In genomic region chr3:38314112-38314766, GRCh38 we compare ENCODE assay signal across 19 cellular contexts. TPM values are rescaled to one million over a fixed set of nuclear protein-coding genes. Genes with fewer than 3 reads are reported as not detected.
"Had no signal": no experiment of that assay in that cellular context is flagged by ENCODE, and none has a peak within 500 bp of the region (broad histone marks: within the 10 kb centered on the region; RNA-seq: fewer than 3 reads in every experiment).

No MANE protein-coding gene starts in this region.

- H3K4me3 ChIP-seq: lower lobe of right lung had no signal

- H3K9me3 ChIP-seq: lower lobe of right lung had no signal

- H3K79me2 ChIP-seq: parathyroid adenoma had no signal

- H3K4me1 ChIP-seq: lower lobe of right lung, parathyroid adenoma had no signal

- H3K9ac ChIP-seq: parathyroid adenoma had no signal

- H2AFZ ChIP-seq: parathyroid adenoma had no signal

- H3K27ac ChIP-seq: lower lobe of right lung, parathyroid adenoma had no signal

- FAIRE-seq: astrocyte, bronchial epithelial cell had no signal

- DNase-seq: activated CD4-positive, alpha-beta T cell treated with anti-CD3 and anti-CD28 coated beads, Interleukin-2, amount 10 ng/mL, durations not matched to agents 7 days and 5 days; activated naive CD4-positive, alpha-beta T cell treated with anti-CD3 and anti-CD28 coated beads for 36 hours; activated naive CD8-positive, alpha-beta T cell treated with anti-CD3 and anti-CD28 coated beads, Interleukin-2, amount 50 U/mL, for 24 hours; activated T-cell treated with anti-CD3 and anti-CD28 coated beads for 4 hours; dermis blood vessel endothelial cell; effector memory CD8-positive, alpha-beta T cell; foreskin melanocyte; immature natural killer cell; lower lobe of right lung; midbrain had no signal

- H3K36me3 ChIP-seq: lower lobe of right lung had no signal

- ATAC-seq: activated naive CD8-positive, alpha-beta T cell treated with anti-CD3 and anti-CD28 coated beads, Interleukin-2, amount 50 U/mL, for 24 hours; activated T-helper 17 cell treated with anti-CD3 and anti-CD28 coated beads, Interleukin-2, amount 50 U/mL, for 72 hours; effector memory CD8-positive, alpha-beta T cell; lower lobe of right lung; stimulated activated effector memory CD8-positive, alpha-beta T cell treated with anti-CD3 and anti-CD28 coated beads, Interleukin-12 subunit alpha, Interleukin-12 subunit beta, amount 100 ng/mL, for 72 hours had no signal

RNA-seq across cellular contexts. Expression of gene SLC22A14, which starts 32.1 kb away (rescaled TPM):
- total RNA-seq: activated CD4-positive, alpha-beta T cell treated with anti-CD3 and anti-CD28 coated beads, Interleukin-2, amount 10 ng/mL, durations not matched to agents 7 days and 5 days; activated naive CD4-positive, alpha-beta T cell treated with anti-CD3 and anti-CD28 coated beads for 36 hours; lower lobe of right lung; neural crest cell; T-helper 2 cell treated with Interferon-gamma antibody and Interleukin-4, amounts not matched to agents 100 ng/mL and 5 ng/mL, for 36 hours; ureter had no signal
- polyA plus RNA-seq: fibroblast of lung, immature natural killer cell had no signal

RNA-seq across cellular contexts. Expression of gene SLC22A13, which starts 48.6 kb away (rescaled TPM):
- total RNA-seq: activated naive CD4-positive, alpha-beta T cell treated with anti-CD3 and anti-CD28 coated beads for 36 hours had no signal
- polyA plus RNA-seq: immature natural killer cell had no signal
